Comparison of ENCODE assay signal across 1 cellular context in the genomic region with DNA sequence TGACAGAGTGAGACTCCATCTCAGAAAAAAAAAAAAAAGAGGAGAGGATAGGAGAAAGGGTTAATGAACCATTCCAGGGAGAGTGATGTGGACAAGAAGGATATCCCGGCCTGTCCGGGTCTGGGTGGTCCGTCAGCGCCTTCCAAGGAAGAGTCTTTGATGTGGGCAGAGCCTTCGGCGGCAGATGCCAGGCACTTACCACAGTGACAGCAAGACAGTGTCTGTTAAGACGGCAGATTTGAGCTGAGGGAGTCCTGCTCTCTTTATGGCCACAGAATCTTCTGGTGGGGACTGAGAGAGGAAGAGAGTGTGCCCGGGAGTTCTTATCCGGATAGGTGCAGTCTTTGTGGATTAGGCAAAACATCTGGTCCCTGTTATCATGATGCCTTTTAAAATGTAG.
TF ChIP-seq lines count a peak whose summit lies in the region.

No MANE protein-coding gene starts in this region.

TF ChIP-seq in SK-N-SH treated with all-trans-retinoic acid at 6 μM for 48 hours, 23 proteins besides CTCF, POLR2A, EP300 and RAD21 (continued from another document):
- TF ChIP-seq, protein P1, sequence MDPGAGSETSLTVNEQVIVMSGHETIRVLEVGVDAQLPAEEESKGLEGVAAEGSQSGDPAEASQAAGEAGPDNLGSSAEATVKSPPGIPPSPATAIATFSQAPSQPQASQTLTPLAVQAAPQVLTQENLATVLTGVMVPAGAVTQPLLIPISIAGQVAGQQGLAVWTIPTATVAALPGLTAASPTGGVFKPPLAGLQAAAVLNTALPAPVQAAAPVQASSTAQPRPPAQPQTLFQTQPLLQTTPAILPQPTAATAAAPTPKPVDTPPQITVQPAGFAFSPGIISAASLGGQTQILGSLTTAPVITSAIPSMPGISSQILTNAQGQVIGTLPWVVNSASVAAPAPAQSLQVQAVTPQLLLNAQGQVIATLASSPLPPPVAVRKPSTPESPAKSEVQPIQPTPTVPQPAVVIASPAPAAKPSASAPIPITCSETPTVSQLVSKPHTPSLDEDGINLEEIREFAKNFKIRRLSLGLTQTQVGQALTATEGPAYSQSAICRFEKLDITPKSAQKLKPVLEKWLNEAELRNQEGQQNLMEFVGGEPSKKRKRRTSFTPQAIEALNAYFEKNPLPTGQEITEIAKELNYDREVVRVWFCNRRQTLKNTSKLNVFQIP (CRISPR knock-in tag; IDR thresholded peaks at IDR 0.05; ENCODE audit: borderline replicate concordance, low read depth), result no peak
- TF ChIP-seq RARB (CRISPR knock-in tag; IDR thresholded peaks at IDR 0.05) (no peak), ZNF565 (CRISPR knock-in tag; conservative IDR thresholded peaks at IDR 0.05; ENCODE audit: low read depth) (no peak)
